Comparison of ENCODE assay signal across 15 cellular contexts in the genomic region with DNA sequence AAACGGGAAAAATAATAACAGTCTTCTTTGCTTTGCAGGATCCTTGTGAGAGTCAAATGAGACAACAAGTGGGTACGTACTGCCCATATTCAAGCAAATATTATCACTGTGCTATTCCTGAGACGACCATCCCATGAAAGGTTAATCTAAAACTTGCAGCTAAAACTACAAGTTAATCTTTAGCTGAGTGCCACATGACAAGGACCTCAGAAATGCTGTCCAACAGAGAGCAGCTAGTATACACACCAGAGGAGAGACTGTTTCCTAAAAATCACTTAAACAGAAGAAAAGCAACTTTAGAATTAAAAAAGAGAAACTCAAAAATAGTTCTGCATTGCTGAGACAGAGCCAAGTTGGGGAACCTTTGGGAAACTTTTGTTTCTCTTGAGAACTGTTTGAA.
DNase-seq lines count a peak whose midpoint lies in the region; ATAC-seq and TF ChIP-seq lines count a peak whose summit lies in the region.
"Had no signal": no experiment of that assay in that cellular context is flagged by ENCODE, and none has a peak within 500 bp of the region (broad histone marks: within the 10 kb centered on the region; RNA-seq: fewer than 3 reads in every experiment).

No MANE protein-coding gene starts in this region.

- DNase-seq in DMS53 (lab: John Stamatoyannopoulos, UW) (peak; percentile 30), DMS53 treated with DMSO at 0.1 percent for 48 hours (lab: John Stamatoyannopoulos, UW; ENCODE audit: unreplicated experiment) (no peak), inferior parietal cortex (ENCODE audit: extremely low spot score) (peak; percentile 27), NCI-H1048 (lab: John Stamatoyannopoulos, UW) (no peak), MM.1S (no peak), RPMI8226 (no peak)
- DNase-seq: 8988T; activated CD4-positive, alpha-beta T cell treated with anti-CD3 and anti-CD28 coated beads, Interleukin-2, amount 50 U/mL, for 4 hours; activated effector memory CD4-positive, alpha-beta T cell treated with anti-CD3 and anti-CD28 coated beads, Interleukin-2, amount 50 U/mL, for 16 hours; NCI-H2107; small intestine; trophoblast cell had no signal

- no peaks in the 10 kb centered on the region for H3K79me2 ChIP-seq in MM.1S (ENCODE audit: low read length)

- H4K20me1 ChIP-seq in MM.1S (ENCODE audit: insufficient read depth, low read length): no peaks in the 10 kb centered on the region

- no peak overlapping the region for H2AFZ ChIP-seq in MM.1S (ENCODE audit: low read length)

- no peaks in the 10 kb centered on the region for H3K36me3 ChIP-seq in MM.1S (replicated peaks; ENCODE audit: insufficient read depth, low read length)

- no peaks in the 10 kb centered on the region for H3K9me3 ChIP-seq in MM.1S (replicated peaks; ENCODE audit: insufficient read depth, low read length)

- H3K4me1 ChIP-seq in MM.1S (ENCODE audit: low read length): 0 out of 2 replicates have a peak, but pooled peaks cover 8% of the 10 kb centered on the region

- peak; percentile 68 for ATAC-seq in HG03342 (IDR thresholded peaks at IDR 0.05; ENCODE audit: unreplicated experiment)
- ATAC-seq: esophagus mucosa had no signal

- no peaks in the 10 kb centered on the region for H3F3A ChIP-seq in MM.1S (ENCODE audit: insufficient read depth, low read length)

- H3K27ac ChIP-seq in temporal lobe (ENCODE audit: low read depth, low read length) (peak overlapping the region; percentile 71), MM.1S (ENCODE audit: low read length) (no peak overlapping the region)

- no peaks in the 10 kb centered on the region for H3K27me3 ChIP-seq in MM.1S (replicated peaks; ENCODE audit: insufficient read depth, low read length)

- no peak overlapping the region for H3K9ac ChIP-seq in MM.1S (ENCODE audit: low read length)

- no peak for TF ChIP-seq CTCF in MM.1S (IDR thresholded peaks at IDR 0.05; ENCODE audit: low read length)

- no peak overlapping the region for H3K4me3 ChIP-seq in MM.1S (ENCODE audit: low read length)

- no peaks in the 10 kb centered on the region for H3K9me2 ChIP-seq in MM.1S (replicated peaks; ENCODE audit: insufficient read depth, low read length)

- no peak overlapping the region for H3K4me2 ChIP-seq in MM.1S (ENCODE audit: low read depth, low read length)

Comparison
In these comparisons a context has a peak if more than half of its experiments do, and no peak if none do; other contexts are left out.
1. DNase-seq: peak in DMS53 (single experiment) and inferior parietal cortex (single experiment); none in DMS53 treated with DMSO at 0.1 percent for 48 hours (single experiment), NCI-H1048 (single experiment), MM.1S (single experiment) and RPMI8226 (single experiment).